15 cellular contexts compared by ENCODE assay signal in the genomic region with DNA sequence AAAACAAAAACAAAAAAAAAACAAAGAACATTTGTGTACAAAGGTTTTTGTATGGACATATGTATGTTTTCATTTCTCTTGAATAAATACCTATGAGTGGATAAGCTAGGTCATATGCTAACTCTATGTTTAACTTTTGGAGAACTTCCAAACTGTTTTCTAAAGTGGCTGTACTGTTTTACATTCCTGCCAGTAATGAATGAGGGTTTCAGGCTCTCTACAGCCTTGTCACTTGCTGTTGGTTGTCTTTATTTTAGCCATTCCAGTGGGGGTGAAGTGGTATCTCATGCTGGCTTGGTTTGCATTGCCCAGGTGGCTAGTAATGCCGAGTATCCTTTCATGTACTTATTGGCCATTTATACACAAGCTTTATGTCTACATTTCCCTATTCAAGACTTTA.
"Had no signal": no experiment of that assay in that cellular context is flagged by ENCODE, and none has a peak within 500 bp of the region (broad histone marks: within the 10 kb centered on the region; RNA-seq: fewer than 3 reads in every experiment).

No MANE protein-coding gene starts in this region.

- H3K4me3 Mint-ChIP-seq: activated CD4-positive, alpha-beta T cell treated with anti-CD3 and anti-CD28 coated beads for 36 hours; activated CD8-positive, alpha-beta T cell treated with anti-CD3 and anti-CD28 coated beads, Interleukin-2, amount 10 ng/mL, durations not matched to agents 7 days and 5 days; activated T-helper 1 cell treated with anti-CD3 and anti-CD28 coated beads, Interleukin-12 subunit alpha, Interleukin-12 subunit beta, Interleukin-2, Interleukin-4 antibody, amounts not matched to agents 30 ng/mL and 10 ng/mL and 1 ng/mL, durations not matched to agents 14 hours and 24 hours and 36 hours; neural crest cell had no signal

- H3K9me3 Mint-ChIP-seq: neural crest cell had no signal

- H3K27ac ChIP-seq: breast epithelium, dorsolateral prefrontal cortex, esophagus muscularis mucosa, ovary, skin epidermis, WERI-Rb-1 had no signal

- H3K27ac Mint-ChIP-seq: activated CD4-positive, alpha-beta T cell treated with anti-CD3 and anti-CD28 coated beads for 36 hours; activated CD8-positive, alpha-beta T cell treated with anti-CD3 and anti-CD28 coated beads, Interleukin-2, amount 10 ng/mL, durations not matched to agents 7 days and 5 days; activated T-helper 1 cell treated with anti-CD3 and anti-CD28 coated beads, Interleukin-12 subunit alpha, Interleukin-12 subunit beta, Interleukin-2, Interleukin-4 antibody, amounts not matched to agents 30 ng/mL and 10 ng/mL and 1 ng/mL, durations not matched to agents 14 hours and 24 hours and 36 hours had no signal

- H3K4me3 ChIP-seq: breast epithelium, dorsolateral prefrontal cortex, esophagus muscularis mucosa, ovary, skin epidermis had no signal

- H3K9me3 ChIP-seq: breast epithelium, esophagus muscularis mucosa, ovary had no signal

- DNase-seq: activated CD4-positive, alpha-beta T cell treated with anti-CD3 and anti-CD28 coated beads for 36 hours; activated CD8-positive, alpha-beta memory T cell treated with anti-CD3 and anti-CD28 coated beads, Interleukin-2, amount 50 U/mL, for 48 hours; activated CD8-positive, alpha-beta T cell treated with anti-CD3 and anti-CD28 coated beads, Interleukin-2, amount 10 ng/mL, durations not matched to agents 7 days and 5 days; activated naive CD4-positive, alpha-beta T cell; aorta; dorsolateral prefrontal cortex; ovary; T1000; WERI-Rb-1 had no signal

- H3K4me1 ChIP-seq: breast epithelium had no signal

- H3K36me3 ChIP-seq: breast epithelium, esophagus muscularis mucosa, ovary, WERI-Rb-1 had no signal

- H3K27me3 ChIP-seq: breast epithelium, esophagus muscularis mucosa, ovary had no signal

- ATAC-seq: activated CD4-positive, alpha-beta T cell treated with anti-CD3 and anti-CD28 coated beads for 36 hours; activated CD8-positive, alpha-beta T cell treated with anti-CD3 and anti-CD28 coated beads, Interleukin-2, amount 10 ng/mL, durations not matched to agents 7 days and 5 days; left lobe of liver had no signal

- H3K4me1 Mint-ChIP-seq: activated CD4-positive, alpha-beta T cell treated with anti-CD3 and anti-CD28 coated beads for 36 hours had no signal
